In genomic region chr16:71627631-71628236, GRCh38 we compare ENCODE assay signal across 22 cellular contexts. TPM values are rescaled to one million over a fixed set of nuclear protein-coding genes. Genes with fewer than 3 reads are reported as not detected.
DNase-seq lines count a peak whose midpoint lies in the region; FAIRE-seq and TF ChIP-seq lines count a peak whose summit lies in the region.
"Had no signal": no experiment of that assay in that cellular context is flagged by ENCODE, and none has a peak within 500 bp of the region (broad histone marks: within the 10 kb centered on the region; RNA-seq: fewer than 3 reads in every experiment).

No MANE protein-coding gene starts in this region.

- no peak overlapping the region for H2AFZ ChIP-seq in PC-9

- H4K20me1 ChIP-seq in PC-9 (ENCODE audit: insufficient read depth), result no peaks in the 10 kb centered on the region

- peak overlapping the region; percentile 88 for H3K4me2 ChIP-seq in PC-9

- H3K36me3 ChIP-seq in PC-9 (ENCODE audit: low read depth) (peaks cover 7% of the 10 kb centered on the region; the same call in 1 of the 2 replicates), iPS-18a (ENCODE audit: control insufficient read depth, low read depth, low read length) (peaks cover 15% of the 10 kb centered on the region), small intestine (ENCODE audit: control insufficient read depth in 2 of 2, insufficient read depth in 2 of 2, low read length in 2 of 2) (peaks cover 0 to 2% of the 10 kb centered on the region in 2 donors)
- H3K36me3 ChIP-seq: gastroesophageal sphincter, tibial nerve had no signal

- BruUV-seq in PC-9 (replicated peaks; lab: Mats Ljungman, UMichigan), result no TSS peak

- peaks cover 37% of the 10 kb centered on the region for H3K79me2 ChIP-seq in PC-9 (ENCODE audit: low read depth)

- CTCF ChIA-PET in PC-9 (lab: Charles Lee), result no interaction called here

- POLR2A ChIA-PET in PC-9 (lab: Charles Lee; ENCODE audit: unreplicated experiment), result interaction anchor here (0.6 kb wide), 1 partner anchor 16 kb away, joined by 9 read pairs; no protein-coding TSS in a partner anchor

- H3K27ac ChIP-seq in PC-9 (no peak overlapping the region), iPS-18a (ENCODE audit: low read length) (no peak overlapping the region), small intestine (ENCODE audit: low read depth in 1 of 2, low read length in 1 of 2) (peak overlapping the region in 1 of 2 donors; percentile 70)
- H3K27ac ChIP-seq: gastroesophageal sphincter, tibial nerve had no signal

- intact Hi-C loops in PC-9 (cut with micrococcal nuclease; ENCODE audit: unreplicated experiment), result loop anchor here (5.0 kb wide), 1 partner anchor 95 kb away; the partner anchor contains the start of gene PHLPP2

- TF ChIP-seq CTCF in PC-9 (conservative IDR thresholded peaks at IDR 0.05), result no peak

- peak overlapping the region; percentile 99; the same call in 1 of the 2 replicates for H3K4me3 ChIP-seq in PC-9
- peak overlapping the region; percentile 81 for H3K4me3 ChIP-seq in iPS-18a (ENCODE audit: low read length)
- peak overlapping the region in 1 of 2 donors; percentile 84 for H3K4me3 ChIP-seq in small intestine (ENCODE audit: low read depth in 1 of 2, low read length in 2 of 2)
- H3K4me3 ChIP-seq: gastroesophageal sphincter had no signal

- H3K27me3 ChIP-seq in PC-9 (ENCODE audit: insufficient read depth, low read depth), result no peaks in the 10 kb centered on the region
- peaks cover 10% of the 10 kb centered on the region for H3K27me3 ChIP-seq in iPS-18a (ENCODE audit: control insufficient read depth, insufficient read depth, low read length)
- peaks cover 0 to 5% of the 10 kb centered on the region in 2 donors for H3K27me3 ChIP-seq in small intestine (ENCODE audit: control insufficient read depth in 2 of 2, insufficient read depth in 2 of 2, low read length in 2 of 2)

- H3K4me1 ChIP-seq in PC-9 (replicated peaks; ENCODE audit: insufficient read depth), result peaks cover 35% of the 10 kb centered on the region
- H3K4me1 ChIP-seq in iPS-18a (ENCODE audit: control insufficient read depth, low read depth, low read length), result peaks cover 10% of the 10 kb centered on the region
- H3K4me1 ChIP-seq in small intestine (ENCODE audit: control insufficient read depth in 2 of 2, insufficient read depth in 1 of 2, low read depth in 1 of 2, low read length in 1 of 2), result peaks cover 2 to 5% of the 10 kb centered on the region in 2 donors

- no peaks in the 10 kb centered on the region for H3K9me2 ChIP-seq in PC-9 (ENCODE audit: insufficient read depth)

- H3K9ac ChIP-seq in iPS-18a (ENCODE audit: low read length), result no peak overlapping the region

- H3F3A ChIP-seq in PC-9 (ENCODE audit: insufficient read depth, low read depth), result peaks cover 43% of the 10 kb centered on the region

- DNase-seq in NCI-H82 (lab: John Stamatoyannopoulos, UW) (peak; percentile 7), NCI-H82 treated with DMSO at 0.1 percent for 48 hours (lab: John Stamatoyannopoulos, UW; ENCODE audit: unreplicated experiment) (no peak), PC-9 (no peak), small intestine (peak; percentile 72), kidney tubule cell (ENCODE audit: low spot score) (no peak), urothelium cell line (ENCODE audit: low spot score) (no peak)
- no peak for DNase-seq in activated effector memory CD4-positive, alpha-beta T cell treated with Interleukin-2 at 50 U/mL for 16 hours
- DNase-seq: ACHN; activated CD8-positive, alpha-beta T cell treated with anti-CD3 and anti-CD28 coated beads, Interleukin-2, amount 10 ng/mL, durations not matched to agents 7 days and 5 days; CD4-positive, alpha-beta memory T cell; cerebellar nuclear complex; GF-D8; HFFc6; KG1; NCI-H1105; NCI-H345; OCI-M1 had no signal

- H3K9me3 ChIP-seq in PC-9 (ENCODE audit: insufficient read depth, low read depth) (no peaks in the 10 kb centered on the region), iPS-18a (ENCODE audit: control insufficient read depth, low read depth, low read length) (no peaks in the 10 kb centered on the region), small intestine (ENCODE audit: control insufficient read depth, low read depth) (no peaks in the 10 kb centered on the region)
- H3K9me3 ChIP-seq: tibial nerve had no signal

- FAIRE-seq in small intestine (lab: Jason Lieb, UNC) (no peak), urothelium cell line (lab: Jason Lieb, UNC) (no peak)
- FAIRE-seq: kidney had no signal

- WGBS in small intestine, 3 donors, result 22 to 48% (median 32%) methylated on average over 10 to 11 of the region's 11 CpGs

RNA-seq across cellular contexts. Expression of gene MARVELD3, which starts 1.8 kb away (rescaled TPM):
- total RNA-seq in PC-9 (2021), result 28.5 and 28.6 TPM in 2 replicates
- 10 to 100 TPM; 29.5 to 49.9 (median 31.3) TPM for polyA plus RNA-seq in small intestine
- total RNA-seq: activated CD8-positive, alpha-beta T cell treated with anti-CD3 and anti-CD28 coated beads, Interleukin-2, amount 10 ng/mL, durations not matched to agents 7 days and 5 days; CD4-positive, alpha-beta memory T cell; HFFc6; skeletal muscle tissue had no signal
- polyA plus RNA-seq: CD4-positive, alpha-beta memory T cell had no signal

RNA-seq across cellular contexts. Expression of gene TAT, which starts 50.8 kb away (rescaled TPM):
- total RNA-seq in PC-9 (2021), result 0.13 and 0.50 TPM in 2 replicates
- under 1 TPM; 0.10 to 0.54 (median 0.22) TPM for polyA plus RNA-seq in small intestine
- total RNA-seq: activated CD8-positive, alpha-beta T cell treated with anti-CD3 and anti-CD28 coated beads, Interleukin-2, amount 10 ng/mL, durations not matched to agents 7 days and 5 days; CD4-positive, alpha-beta memory T cell; gastroesophageal sphincter; HFFc6; kidney; skeletal muscle tissue had no signal
- polyA plus RNA-seq: CD4-positive, alpha-beta memory T cell had no signal

Comparison
In these comparisons a context has a peak if more than half of its experiments do, and no peak if none do; other contexts are left out.
1. DNase-seq: peak in NCI-H82 (single experiment) and small intestine (single experiment); none in NCI-H82 treated with DMSO at 0.1 percent for 48 hours (single experiment), PC-9 (0 of 2), kidney tubule cell (single experiment), activated effector memory CD4-positive, alpha-beta T cell treated with Interleukin-2 at 50 U/mL for 16 hours (single experiment) and urothelium cell line (single experiment).